In genomic region chrX:40058719-40059118, GRCh38 we compare ENCODE assay signal across 16 cellular contexts. TPM values are rescaled to one million over a fixed set of nuclear protein-coding genes. Genes with fewer than 3 reads are reported as not detected.
DNase-seq lines count a peak whose midpoint lies in the region; ATAC-seq and TF ChIP-seq lines count a peak whose summit lies in the region.
"Had no signal": no experiment of that assay in that cellular context is flagged by ENCODE, and none has a peak within 500 bp of the region (broad histone marks: within the 10 kb centered on the region; RNA-seq: fewer than 3 reads in every experiment).

No MANE protein-coding gene starts in this region.

- H3K4me3 ChIP-seq in HEK293 (ENCODE audit: low read depth, low read length) (no peak overlapping the region), tibial nerve (no peak overlapping the region), esophagus muscularis mucosa (no peak overlapping the region)
- H3K4me3 ChIP-seq: SK-N-MC had no signal

- no peak overlapping the region for H3K27ac Mint-ChIP-seq in chondrocyte (ENCODE audit: unreplicated experiment)
- H3K27ac Mint-ChIP-seq in activated naive CD4-positive, alpha-beta T cell treated with anti-CD3 and anti-CD28 coated beads, Interleukin-2, amount 50 U/mL, for 72 hours = no peak overlapping the region
- H3K27ac Mint-ChIP-seq: activated naive CD4-positive, alpha-beta T cell treated with anti-CD3 and anti-CD28 coated beads, Interleukin-2, amount 50 U/mL, for 24 hours had no signal

- H3K27me3 ChIP-seq in tibial nerve (no peaks in the 10 kb centered on the region), esophagus muscularis mucosa (peaks cover 0 to 3% (median 0%) of the 10 kb centered on the region in 4 donors)

- POLR2A ChIA-PET in HEK293 (lab: Yijun Ruan, JAX) = no interaction called here

- H3K4me3 Mint-ChIP-seq in chondrocyte (ENCODE audit: unreplicated experiment) = no peak overlapping the region
- H3K4me3 Mint-ChIP-seq: activated naive CD4-positive, alpha-beta T cell treated with anti-CD3 and anti-CD28 coated beads, Interleukin-2, amount 50 U/mL, for 24 hours had no signal

- TF ChIP-seq CTCF in HEK293 (tag by site-specific recombination; IDR thresholded peaks at IDR 0.05) = no peak
- TF ChIP-seq CTCF in chondrocyte (IDR thresholded peaks at IDR 0.05) = no peak
- no peak for TF ChIP-seq CTCF in omental fat pad (IDR thresholded peaks at IDR 0.05)
- no peak for TF ChIP-seq CTCF in tibial nerve (IDR thresholded peaks at IDR 0.05)
- no peak for TF ChIP-seq CTCF in esophagus muscularis mucosa (IDR thresholded peaks at IDR 0.05)

- TF ChIP-seq EP300 in tibial nerve (IDR thresholded peaks at IDR 0.05) (no peak), esophagus muscularis mucosa (IDR thresholded peaks at IDR 0.05) (no peak)

- ATAC-seq in omental fat pad (ENCODE audit: low FRiP score) = peak; percentile 11
- ATAC-seq in activated naive CD4-positive, alpha-beta T cell treated with anti-CD3 and anti-CD28 coated beads, Interleukin-2, amount 50 U/mL, for 72 hours = no peak

- WGBS in tibial nerve, 2 donors = 70 to 80% methylated on average over 2 to 9 of the region's 11 CpGs
- WGBS in esophagus muscularis mucosa = 77% methylated on average over 11 of the region's 11 CpGs

- H3K27me3 Mint-ChIP-seq in chondrocyte (ENCODE audit: low read depth) = no peaks in the 10 kb centered on the region
- H3K27me3 Mint-ChIP-seq: activated naive CD4-positive, alpha-beta T cell treated with anti-CD3 and anti-CD28 coated beads, Interleukin-2, amount 50 U/mL, for 24 hours had no signal

- no peak overlapping the region for H3K27ac ChIP-seq in HEK293 (ENCODE audit: extremely low read depth, low read depth, low read length)
- no peak overlapping the region for H3K27ac ChIP-seq in tibial nerve
- H3K27ac ChIP-seq in esophagus muscularis mucosa (replicated peaks in 1 of 4) = no peak overlapping the region
- H3K27ac ChIP-seq: SK-N-MC had no signal

- DNase-seq in NCI-H2107 (lab: John Stamatoyannopoulos, UW) = peak; percentile 82
- DNase-seq in chondrocyte (ENCODE audit: low spot score) = peak; percentile 84
- DNase-seq in omental fat pad (ENCODE audit: low spot score) = no peak
- no peak for DNase-seq in activated naive CD4-positive, alpha-beta T cell treated with anti-CD3 and anti-CD28 coated beads, Interleukin-2, amount 50 U/mL, for 72 hours (ENCODE audit: low spot score in 2 of 2)
- DNase-seq in tibial nerve (ENCODE audit: low spot score in 2 of 2) = no peak
- no peak for DNase-seq in esophagus muscularis mucosa (ENCODE audit: extremely low spot score)
- DNase-seq in CD1c-positive myeloid dendritic cell (ENCODE audit: extremely low spot score) = no peak
- DNase-seq: AML-193; DMS 273 treated with DMSO at 0.1 percent for 48 hours; effector memory CD4-positive, alpha-beta T cell; IMR-90; mesenchymal stem cell; MV-4-11 had no signal

- peaks cover 15% of the 10 kb centered on the region for H3K36me3 Mint-ChIP-seq in chondrocyte (ENCODE audit: low read depth)
- H3K36me3 Mint-ChIP-seq in activated naive CD4-positive, alpha-beta T cell treated with anti-CD3 and anti-CD28 coated beads, Interleukin-2, amount 50 U/mL, for 72 hours = peaks cover 24 to 44% of the 10 kb centered on the region in 2 donors

- H3K9me3 Mint-ChIP-seq in chondrocyte (ENCODE audit: low read depth) = peaks cover 4% of the 10 kb centered on the region
- peaks cover 0 to 4% of the 10 kb centered on the region in 2 donors for H3K9me3 Mint-ChIP-seq in activated naive CD4-positive, alpha-beta T cell treated with anti-CD3 and anti-CD28 coated beads, Interleukin-2, amount 50 U/mL, for 72 hours
- H3K9me3 Mint-ChIP-seq: activated naive CD4-positive, alpha-beta T cell treated with anti-CD3 and anti-CD28 coated beads, Interleukin-2, amount 50 U/mL, for 24 hours had no signal

- intact Hi-C loops in esophagus muscularis mucosa (cut with DNase I) = no loop called here

- H3K36me3 ChIP-seq in HEK293 (ENCODE audit: control insufficient read depth in 2 of 2, insufficient read depth in 1 of 2, low read length in 2 of 2) = peaks cover 25 to 100% of the 10 kb centered on the region in 2 experiments
- peaks cover 0 to 56% (median 0%) of the 10 kb centered on the region in 3 donors for H3K36me3 ChIP-seq in tibial nerve
- peaks cover 14 to 90% (median 59%) of the 10 kb centered on the region in 4 donors for H3K36me3 ChIP-seq in esophagus muscularis mucosa

- CTCF ChIA-PET in HEK293 (lab: Yijun Ruan, JAX) = interaction anchor here (0.5 kb wide), 1 partner anchor 986 kb away, joined by 3 read pairs; no protein-coding TSS in a partner anchor

- H3K4me1 ChIP-seq in HEK293 (ENCODE audit: control insufficient read depth, insufficient read depth, low read length) (no peaks in the 10 kb centered on the region), tibial nerve (peaks cover 0 to 15% (median 0%) of the 10 kb centered on the region in 4 donors), esophagus muscularis mucosa (peaks cover 0 to 18% (median 15%) of the 10 kb centered on the region in 4 donors)

- H3K4me1 Mint-ChIP-seq in chondrocyte (ENCODE audit: low read depth) = no peaks in the 10 kb centered on the region

- H3K9me3 ChIP-seq in HEK293 (ENCODE audit: control insufficient read depth, insufficient read depth, low read depth, low read length) (no peaks in the 10 kb centered on the region), tibial nerve (no peaks in the 10 kb centered on the region), esophagus muscularis mucosa (peaks cover 0 to under 1% (median 0%) of the 10 kb centered on the region in 4 donors)

- TF ChIP-seq POLR2A in tibial nerve (IDR thresholded peaks at IDR 0.05) = no peak
- no peak for TF ChIP-seq POLR2A in esophagus muscularis mucosa (IDR thresholded peaks at IDR 0.05; ENCODE audit: low read depth)

TF ChIP-seq in HEK293, 187 proteins besides CTCF, POLR2A, EP300 and RAD21:
- TF ChIP-seq ZNF596 (tag by site-specific recombination; IDR thresholded peaks at IDR 0.05) = no peak
- peak; percentile 7; the same call in 1 of the 2 replicates for TF ChIP-seq FEZF1 (tag by site-specific recombination; IDR thresholded peaks at IDR 0.05)
- TF ChIP-seq PBX3 (CRISPR knock-in tag; IDR thresholded peaks at IDR 0.05) = no peak
TF ChIP-seq in HEK293: peak in this region for 1.

RNA-seq across cellular contexts. Expression of gene BCOR, which starts 39.0 kb away (rescaled TPM):
- total RNA-seq in chondrocyte (10.8 to 19.0 TPM (median 11.0 TPM) in 3 replicates), omental fat pad (10 to 100 TPM; 12.8 to 28.8 (median 18.6) TPM), tibial nerve (10 to 100 TPM; 16.2 to 34.7 (median 23.7) TPM), esophagus muscularis mucosa (10 to 100 TPM; 19.9 to 32.5 (median 26.0) TPM)
- 10 to 100 TPM; 46.9 to 48.3 TPM for total RNA-seq in activated naive CD4-positive, alpha-beta T cell treated with anti-CD3 and anti-CD28 coated beads, Interleukin-2, amount 50 U/mL, for 72 hours

Comparison
In these comparisons a context has a peak if more than half of its experiments do, and no peak if none do; other contexts are left out.
1. DNase-seq: peak in NCI-H2107 (single experiment) and chondrocyte (single experiment); none in omental fat pad (single experiment), activated naive CD4-positive, alpha-beta T cell treated with anti-CD3 and anti-CD28 coated beads, Interleukin-2, amount 50 U/mL, for 72 hours (0 of 2), tibial nerve (0 of 2), esophagus muscularis mucosa (single experiment) and CD1c-positive myeloid dendritic cell (single experiment).